In the genomic region with DNA sequence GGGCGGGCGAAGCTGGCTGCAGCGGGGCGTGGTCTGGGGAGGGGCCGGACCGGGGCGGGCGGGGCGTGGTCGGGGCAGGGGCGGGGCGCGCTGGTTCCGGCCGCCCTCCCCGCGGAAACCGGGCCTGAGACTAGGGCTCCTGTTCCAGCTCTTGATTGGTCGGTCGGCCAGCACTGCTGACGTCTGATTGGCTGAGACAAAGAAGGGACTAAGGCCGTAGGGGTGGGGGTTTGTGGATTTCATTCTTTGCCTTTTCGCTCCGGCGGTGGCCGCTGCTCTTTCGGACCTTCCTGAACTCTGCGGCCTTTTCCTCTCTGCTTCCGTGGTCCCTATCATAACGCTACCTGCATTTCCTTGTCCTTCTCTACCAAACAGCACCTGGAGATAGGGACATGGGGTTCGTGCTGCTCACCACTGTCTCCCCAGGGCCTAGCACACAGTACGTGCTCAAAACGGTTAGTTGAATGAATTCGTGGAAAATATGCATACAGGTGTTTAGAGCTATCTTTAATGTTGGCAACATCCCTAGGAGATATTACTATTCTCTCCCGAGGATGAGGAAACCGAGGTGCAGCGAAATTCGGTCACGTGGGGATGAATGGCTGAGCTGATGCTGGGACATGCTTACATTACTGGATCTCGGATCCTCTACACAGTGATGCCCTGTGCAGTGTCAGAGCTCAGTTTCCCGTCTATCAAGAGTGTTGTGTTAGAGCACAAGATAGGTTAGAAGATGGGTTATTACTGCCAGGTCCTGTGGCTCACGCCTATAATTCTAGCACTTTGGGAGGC, we compare ENCODE assay signal across 8 cellular contexts.
DNase-seq lines count a peak whose midpoint lies in the region; ATAC-seq and TF ChIP-seq lines count a peak whose summit lies in the region.

No MANE protein-coding gene starts in this region.

- no peaks in the 10 kb centered on the region for H3K36me3 Mint-ChIP-seq in chondrocyte (ENCODE audit: low read depth)

- H3K27me3 ChIP-seq in kidney epithelial cell (ENCODE audit: control insufficient read depth, insufficient read depth, low read length) = peaks cover 45% of the 10 kb centered on the region

- H3K36me3 ChIP-seq in kidney epithelial cell (ENCODE audit: control insufficient read depth, insufficient read depth, low read length) = no peaks in the 10 kb centered on the region

- TF ChIP-seq CTCF in AG09309 (IDR thresholded peaks at IDR 0.05; ENCODE audit: control insufficient read depth, insufficient read depth, low read depth, low read length, missing control alignments) = no peak
- TF ChIP-seq CTCF in chondrocyte (IDR thresholded peaks at IDR 0.05) = no peak
- TF ChIP-seq CTCF in kidney epithelial cell (IDR thresholded peaks at IDR 0.05; ENCODE audit: insufficient read depth, low read length, poor library complexity, severe bottlenecking) = no peak

- H3K9me3 Mint-ChIP-seq in chondrocyte (ENCODE audit: low read depth) = no peaks in the 10 kb centered on the region

- H3K4me3 Mint-ChIP-seq in chondrocyte (ENCODE audit: unreplicated experiment) = peak overlapping the region; percentile 82

- H3K27me3 Mint-ChIP-seq in chondrocyte (ENCODE audit: low read depth) = peaks cover 9% of the 10 kb centered on the region

- H3K27ac Mint-ChIP-seq in chondrocyte (ENCODE audit: unreplicated experiment) = peak overlapping the region; percentile 5

- DNase-seq in AG09309 (ENCODE audit: low read depth) = peak; percentile 35
- peak; percentile 77 for DNase-seq in NCI-H226
- DNase-seq in activated CD4-positive, alpha-beta T cell treated with anti-CD3 and anti-CD28 coated beads for 1 hour = peak; percentile 75
- no peak for DNase-seq in chondrocyte (ENCODE audit: low spot score)
- DNase-seq in kidney epithelial cell (ENCODE audit: low read depth) = peak; percentile 58
- peak; percentile 66 to 72 for DNase-seq in stimulated activated CD4-positive, alpha-beta T cell treated with anti-CD3 and anti-CD28 coated beads, Interleukin-15, amount 100 ng/mL, for 1 hour (ENCODE audit: low read depth in 1 of 2, low spot score in 1 of 2)

- ATAC-seq in GM18909 (IDR thresholded peaks at IDR 0.05; ENCODE audit: poor library complexity, unreplicated experiment) (peak; percentile 90), HG03139 (IDR thresholded peaks at IDR 0.05; ENCODE audit: unreplicated experiment) (peak; percentile 91)

- H3K4me1 Mint-ChIP-seq in chondrocyte (ENCODE audit: low read depth) = peaks cover 29% of the 10 kb centered on the region

- H3K4me3 ChIP-seq in AG09309 (ENCODE audit: control insufficient read depth, low read depth, low read length) (peak overlapping the region; percentile 43), kidney epithelial cell (ENCODE audit: low read depth, low read length) (peak overlapping the region; percentile 47)
